13 cellular contexts compared by ENCODE assay signal in genomic region chr17:58786586-58787295, GRCh38. TPM values are rescaled to one million over a fixed set of nuclear protein-coding genes. Genes with fewer than 3 reads are reported as not detected.
DNase-seq lines count a peak whose midpoint lies in the region; ATAC-seq, FAIRE-seq and TF ChIP-seq lines count a peak whose summit lies in the region.
"Had no signal": no experiment of that assay in that cellular context is flagged by ENCODE, and none has a peak within 500 bp of the region (broad histone marks: within the 10 kb centered on the region; RNA-seq: fewer than 3 reads in every experiment).

No MANE protein-coding gene starts in this region.

- H3K9me3 ChIP-seq in Panc1 (ENCODE audit: control insufficient read depth, insufficient read depth, low read depth, low read length) (no peaks in the 10 kb centered on the region), small intestine (ENCODE audit: control insufficient read depth, low read depth) (no peaks in the 10 kb centered on the region), colonic mucosa (no peaks in the 10 kb centered on the region)
- H3K9me3 ChIP-seq: ascending aorta had no signal

- no peak for FAIRE-seq in small intestine (lab: Jason Lieb, UNC)

- H3K4me3 ChIP-seq in Panc1 (ENCODE audit: low read depth in 2 of 2, low read length in 2 of 2) (no peak overlapping the region), small intestine (ENCODE audit: low read depth in 1 of 2, low read length in 2 of 2) (no peak overlapping the region), colonic mucosa (no peak overlapping the region)
- H3K4me3 ChIP-seq: ascending aorta had no signal

- POLR2A ChIA-PET in Panc1 (lab: Charles Lee) = no interaction called here

- H3K27ac ChIP-seq in Panc1 (ENCODE audit: low read length) (peak overlapping the region; percentile 12; the same call in 1 of the 2 replicates), small intestine (ENCODE audit: low read depth in 1 of 2, low read length in 1 of 2) (no peak overlapping the region), colonic mucosa (no peak overlapping the region)
- H3K27ac ChIP-seq: ascending aorta had no signal

- BruUV-seq in Panc1 (replicated peaks; lab: Mats Ljungman, UMichigan) = no TSS peak

- ATAC-seq in Panc1 (no peak), HG03520 (IDR thresholded peaks at IDR 0.05; ENCODE audit: unreplicated experiment) (no peak)
- ATAC-seq: natural killer cell treated with Interleukin-12 subunit alpha and Interleukin-12 subunit beta and Interleukin-15 and Interleukin-18, amount 100 ng/mL, for 72 hours had no signal

- no peaks in the 10 kb centered on the region for H3K27me3 ChIP-seq in Panc1 (ENCODE audit: control insufficient read depth, insufficient read depth, low read length)
- peaks cover 0 to 2% of the 10 kb centered on the region in 2 donors for H3K27me3 ChIP-seq in small intestine (ENCODE audit: control insufficient read depth in 2 of 2, insufficient read depth in 2 of 2, low read length in 2 of 2)
- H3K27me3 ChIP-seq in colonic mucosa = no peaks in the 10 kb centered on the region
- H3K27me3 ChIP-seq: ascending aorta had no signal

- H3K4me1 ChIP-seq in Panc1 (ENCODE audit: control insufficient read depth, insufficient read depth, low read length) = no peaks in the 10 kb centered on the region
- H3K4me1 ChIP-seq in small intestine (ENCODE audit: control insufficient read depth in 2 of 2, insufficient read depth in 1 of 2, low read depth in 1 of 2, low read length in 1 of 2) = no peaks in the 10 kb centered on the region
- no peaks in the 10 kb centered on the region for H3K4me1 ChIP-seq in colonic mucosa
- H3K4me1 ChIP-seq: ascending aorta had no signal

- peak; percentile 34 for DNase-seq in DMS 273 (lab: John Stamatoyannopoulos, UW; ENCODE audit: unreplicated experiment)
- DNase-seq in DMS 273 treated with DMSO at 0.1 percent for 48 hours (lab: John Stamatoyannopoulos, UW) = no peak
- no peak for DNase-seq in Panc1 (ENCODE audit: low read depth, low spot score)
- peak; percentile 61 to 70 for DNase-seq in erythroblast (lab: John Stamatoyannopoulos, UW)
- DNase-seq in small intestine = peak; percentile 19
- no peak for DNase-seq in GOT3 (lab: John Stamatoyannopoulos, UW)
- DNase-seq in colonic mucosa = no peak
- DNase-seq: activated CD4-positive, alpha-beta T cell treated with anti-CD3 and anti-CD28 coated beads for 48 hours; AML-193 had no signal

- TF ChIP-seq POLR2A in erythroblast (IDR thresholded peaks at IDR 0.05; ENCODE audit: low read length) = no peak

- in situ Hi-C loops in Panc1 (cut with HindIII; ENCODE audit: low pct_unique_long_range_greater_than_20kb, low sequenced_read_pairs) = no loop called here

- H3K36me3 ChIP-seq in Panc1 (ENCODE audit: control insufficient read depth, insufficient read depth, low read length) = no peaks in the 10 kb centered on the region
- no peaks in the 10 kb centered on the region for H3K36me3 ChIP-seq in small intestine (ENCODE audit: control insufficient read depth in 2 of 2, insufficient read depth in 2 of 2, low read length in 2 of 2)
- H3K36me3 ChIP-seq in colonic mucosa = no peaks in the 10 kb centered on the region
- H3K36me3 ChIP-seq: ascending aorta had no signal

- TF ChIP-seq CTCF in Panc1 (IDR thresholded peaks at IDR 0.05) (no peak), colonic mucosa (IDR thresholded peaks at IDR 0.05) (no peak)

- 30 to 54% (median 52%) methylated on average over 3 of the region's 3 CpGs for WGBS in small intestine, 3 donors

- no peak overlapping the region for H3K9ac ChIP-seq in colonic mucosa (ENCODE audit: low read depth in 2 of 2, low read length in 2 of 2)

- intact Hi-C loops in Panc1 (cut with micrococcal nuclease; ENCODE audit: unreplicated experiment) = no loop called here
- intact Hi-C loops in colonic mucosa (cut with DNase I) = no loop called here

- CTCF ChIA-PET in Panc1 (lab: Charles Lee) = no interaction called here

RNA-seq across cellular contexts. Expression of gene PPM1E, which starts 31.1 kb away (rescaled TPM):
- total RNA-seq in Panc1 (2021; ENCODE audit: unreplicated experiment) (2.9 TPM), colonic mucosa (under 1 TPM; 0.05 to 0.32 TPM)
- polyA plus RNA-seq in Panc1 (2012; ENCODE audit: insufficient read length) = 1.2 TPM
- polyA plus RNA-seq in small intestine = under 1 TPM; under 0.01 to 0.34 (median 0.22) TPM
- total RNA-seq: natural killer cell treated with Interleukin-12 subunit alpha and Interleukin-12 subunit beta and Interleukin-15 and Interleukin-18, amount 100 ng/mL, for 72 hours had no signal
- polyA plus RNA-seq: IgD-negative memory B cell had no signal

Comparison
In these comparisons a context has a peak if more than half of its experiments do, and no peak if none do; other contexts are left out.
1. DNase-seq: peak in DMS 273 (single experiment), erythroblast (2 of 2) and small intestine (single experiment); none in DMS 273 treated with DMSO at 0.1 percent for 48 hours (single experiment), Panc1 (single experiment), GOT3 (single experiment) and colonic mucosa (single experiment).